Comparison of ENCODE assay signal across 17 cellular contexts in genomic region chr6:44186691-44187025, GRCh38. TPM values are rescaled to one million over a fixed set of nuclear protein-coding genes. Genes with fewer than 3 reads are reported as not detected.
"Had no signal": no experiment of that assay in that cellular context is flagged by ENCODE, and none has a peak within 500 bp of the region (broad histone marks: within the 10 kb centered on the region; RNA-seq: fewer than 3 reads in every experiment).

No MANE protein-coding gene starts in this region.

- ATAC-seq: activated naive CD8-positive, alpha-beta T cell treated with anti-CD3 and anti-CD28 coated beads, Interleukin-2, amount 50 U/mL, for 24 hours; lower lobe of right lung; stimulated activated naive B cell treated with anti-CD40 and anti-IgM and Interleukin-4, amounts not matched to agents 10 μg/mL and 1 μg/mL and 100 μg/mL, for 72 hours had no signal

- DNase-seq: activated CD4-positive, alpha-beta T cell treated with anti-CD3 and anti-CD28 coated beads, Interleukin-2, amount 50 U/mL, for 1 hour; activated naive CD4-positive, alpha-beta T cell treated with Interleukin-2 at 50 U/mL for 16 hours; activated naive CD8-positive, alpha-beta T cell treated with anti-CD3 and anti-CD28 coated beads, Interleukin-2, amount 50 U/mL, for 24 hours; cerebellar nuclear complex; hypothalamus; lower lobe of right lung; stimulated activated naive B cell treated with anti-CD40 and anti-IgM and Interleukin-4, amounts not matched to agents 10 μg/mL and 1 μg/mL and 100 μg/mL, for 72 hours; substantia nigra; T-helper 9 cell; transverse colon had no signal

- H3K27ac ChIP-seq: parathyroid adenoma, transverse colon had no signal

- H3K4me3 Mint-ChIP-seq: activated naive CD8-positive, alpha-beta T cell treated with anti-CD3 and anti-CD28 coated beads, Interleukin-2, amount 50 U/mL, for 24 hours; activated T-helper 1 cell treated with anti-CD3 and anti-CD28 coated beads, Interleukin-12 subunit alpha, Interleukin-12 subunit beta, Interleukin-2, Interleukin-4 antibody, amounts not matched to agents 30 ng/mL and 10 ng/mL and 1 ng/mL, durations not matched to agents 14 hours and 24 hours and 36 hours; dendritic cell treated with granulocyte-macrophage colony-stimulating factor and Interleukin-4, amounts not matched to agents 40 ng/mL and 50 ng/mL, for 4 days; mesothelial cell of epicardium; neural crest cell; stimulated activated naive B cell treated with anti-CD40 and anti-IgM and Interleukin-4, amounts not matched to agents 10 μg/mL and 1 μg/mL and 100 μg/mL, for 72 hours had no signal

- H3K36me3 ChIP-seq: lower lobe of right lung, transverse colon had no signal

- H3K9ac ChIP-seq: parathyroid adenoma had no signal

- H3K36me3 Mint-ChIP-seq: mesothelial cell of epicardium; stimulated activated naive B cell treated with anti-CD40 and anti-IgM and Interleukin-4, amounts not matched to agents 10 μg/mL and 1 μg/mL and 100 μg/mL, for 72 hours had no signal

- H3K27ac Mint-ChIP-seq: activated T-helper 1 cell treated with anti-CD3 and anti-CD28 coated beads, Interleukin-12 subunit alpha, Interleukin-12 subunit beta, Interleukin-2, Interleukin-4 antibody, amounts not matched to agents 30 ng/mL and 10 ng/mL and 1 ng/mL, durations not matched to agents 14 hours and 24 hours and 36 hours; dendritic cell treated with granulocyte-macrophage colony-stimulating factor and Interleukin-4, amounts not matched to agents 40 ng/mL and 50 ng/mL, for 4 days; mesothelial cell of epicardium; stimulated activated naive B cell treated with anti-CD40 and anti-IgM and Interleukin-4, amounts not matched to agents 10 μg/mL and 1 μg/mL and 100 μg/mL, for 72 hours had no signal

- H2AFZ ChIP-seq: parathyroid adenoma had no signal

- H3K4me3 ChIP-seq: lower lobe of right lung, transverse colon had no signal

- H3K9me3 Mint-ChIP-seq: activated naive CD8-positive, alpha-beta T cell treated with anti-CD3 and anti-CD28 coated beads, Interleukin-2, amount 50 U/mL, for 24 hours; activated T-helper 1 cell treated with anti-CD3 and anti-CD28 coated beads, Interleukin-12 subunit alpha, Interleukin-12 subunit beta, Interleukin-2, Interleukin-4 antibody, amounts not matched to agents 30 ng/mL and 10 ng/mL and 1 ng/mL, durations not matched to agents 14 hours and 24 hours and 36 hours; dendritic cell treated with granulocyte-macrophage colony-stimulating factor and Interleukin-4, amounts not matched to agents 40 ng/mL and 50 ng/mL, for 4 days; mesothelial cell of epicardium; neural crest cell; stimulated activated naive B cell treated with anti-CD40 and anti-IgM and Interleukin-4, amounts not matched to agents 10 μg/mL and 1 μg/mL and 100 μg/mL, for 72 hours had no signal

- H3K27me3 ChIP-seq: transverse colon had no signal

- H3K9me3 ChIP-seq: lower lobe of right lung, transverse colon had no signal

- H3K4me1 ChIP-seq: lower lobe of right lung, parathyroid adenoma had no signal

- H3K79me2 ChIP-seq: parathyroid adenoma had no signal

RNA-seq across cellular contexts. Expression of gene CAPN11, which starts 28.0 kb away (rescaled TPM):
- total RNA-seq: activated CD8-positive, alpha-beta memory T cell treated with anti-CD3 and anti-CD28 coated beads for 36 hours; activated T-helper 1 cell treated with anti-CD3 and anti-CD28 coated beads, Interleukin-12 subunit alpha, Interleukin-12 subunit beta, Interleukin-2, Interleukin-4 antibody, amounts not matched to agents 30 ng/mL and 10 ng/mL and 1 ng/mL, durations not matched to agents 14 hours and 24 hours and 36 hours; kidney epithelial cell; mesothelial cell of epicardium; neural crest cell had no signal

RNA-seq across cellular contexts. Expression of gene MYMX, which starts 30.1 kb away (rescaled TPM):
- total RNA-seq: activated CD8-positive, alpha-beta memory T cell treated with anti-CD3 and anti-CD28 coated beads for 36 hours; activated T-helper 1 cell treated with anti-CD3 and anti-CD28 coated beads, Interleukin-12 subunit alpha, Interleukin-12 subunit beta, Interleukin-2, Interleukin-4 antibody, amounts not matched to agents 30 ng/mL and 10 ng/mL and 1 ng/mL, durations not matched to agents 14 hours and 24 hours and 36 hours; kidney epithelial cell; lower lobe of right lung; mesothelial cell of epicardium; neural crest cell had no signal
